ENCODE assay signal across 1 cellular context in the genomic region with DNA sequence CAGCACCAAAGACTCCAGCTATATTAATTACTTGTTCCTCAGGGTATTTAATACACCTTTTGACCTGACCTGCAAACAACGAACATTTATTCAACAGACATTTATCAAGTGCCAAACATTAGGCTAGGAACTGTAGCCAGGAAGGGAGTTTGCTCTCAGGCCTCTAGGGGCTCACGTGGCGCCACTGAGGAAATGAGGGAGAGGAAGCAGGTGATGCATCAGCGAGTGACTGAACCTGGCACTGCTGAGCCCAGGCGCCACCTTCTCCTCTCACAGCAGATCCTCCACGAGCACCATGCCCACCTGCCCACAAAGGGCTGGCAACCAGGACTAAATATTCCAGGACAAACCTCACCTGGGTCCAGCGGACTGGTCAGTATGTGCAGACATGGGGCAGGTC.
TF ChIP-seq lines count a peak whose summit lies in the region.

No MANE protein-coding gene starts in this region.

TF ChIP-seq in SK-N-SH treated with all-trans-retinoic acid at 6 μM for 48 hours, 23 proteins besides CTCF, POLR2A, EP300 and RAD21 (continued from another document):
- TF ChIP-seq, protein P1, sequence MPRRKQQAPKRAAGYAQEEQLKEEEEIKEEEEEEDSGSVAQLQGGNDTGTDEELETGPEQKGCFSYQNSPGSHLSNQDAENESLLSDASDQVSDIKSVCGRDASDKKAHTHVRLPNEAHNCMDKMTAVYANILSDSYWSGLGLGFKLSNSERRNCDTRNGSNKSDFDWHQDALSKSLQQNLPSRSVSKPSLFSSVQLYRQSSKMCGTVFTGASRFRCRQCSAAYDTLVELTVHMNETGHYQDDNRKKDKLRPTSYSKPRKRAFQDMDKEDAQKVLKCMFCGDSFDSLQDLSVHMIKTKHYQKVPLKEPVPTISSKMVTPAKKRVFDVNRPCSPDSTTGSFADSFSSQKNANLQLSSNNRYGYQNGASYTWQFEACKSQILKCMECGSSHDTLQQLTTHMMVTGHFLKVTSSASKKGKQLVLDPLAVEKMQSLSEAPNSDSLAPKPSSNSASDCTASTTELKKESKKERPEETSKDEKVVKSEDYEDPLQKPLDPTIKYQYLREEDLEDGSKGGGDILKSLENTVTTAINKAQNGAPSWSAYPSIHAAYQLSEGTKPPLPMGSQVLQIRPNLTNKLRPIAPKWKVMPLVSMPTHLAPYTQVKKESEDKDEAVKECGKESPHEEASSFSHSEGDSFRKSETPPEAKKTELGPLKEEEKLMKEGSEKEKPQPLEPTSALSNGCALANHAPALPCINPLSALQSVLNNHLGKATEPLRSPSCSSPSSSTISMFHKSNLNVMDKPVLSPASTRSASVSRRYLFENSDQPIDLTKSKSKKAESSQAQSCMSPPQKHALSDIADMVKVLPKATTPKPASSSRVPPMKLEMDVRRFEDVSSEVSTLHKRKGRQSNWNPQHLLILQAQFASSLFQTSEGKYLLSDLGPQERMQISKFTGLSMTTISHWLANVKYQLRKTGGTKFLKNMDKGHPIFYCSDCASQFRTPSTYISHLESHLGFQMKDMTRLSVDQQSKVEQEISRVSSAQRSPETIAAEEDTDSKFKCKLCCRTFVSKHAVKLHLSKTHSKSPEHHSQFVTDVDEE (CRISPR knock-in tag; IDR thresholded peaks at IDR 0.05): no peak
- no peak for TF ChIP-seq TCF4 (CRISPR knock-in tag; IDR thresholded peaks at IDR 0.05; ENCODE audit: borderline replicate concordance)
- no peak for TF ChIP-seq PPARA (CRISPR knock-in tag; IDR thresholded peaks at IDR 0.05; ENCODE audit: borderline replicate concordance)
- TF ChIP-seq, protein P2, sequence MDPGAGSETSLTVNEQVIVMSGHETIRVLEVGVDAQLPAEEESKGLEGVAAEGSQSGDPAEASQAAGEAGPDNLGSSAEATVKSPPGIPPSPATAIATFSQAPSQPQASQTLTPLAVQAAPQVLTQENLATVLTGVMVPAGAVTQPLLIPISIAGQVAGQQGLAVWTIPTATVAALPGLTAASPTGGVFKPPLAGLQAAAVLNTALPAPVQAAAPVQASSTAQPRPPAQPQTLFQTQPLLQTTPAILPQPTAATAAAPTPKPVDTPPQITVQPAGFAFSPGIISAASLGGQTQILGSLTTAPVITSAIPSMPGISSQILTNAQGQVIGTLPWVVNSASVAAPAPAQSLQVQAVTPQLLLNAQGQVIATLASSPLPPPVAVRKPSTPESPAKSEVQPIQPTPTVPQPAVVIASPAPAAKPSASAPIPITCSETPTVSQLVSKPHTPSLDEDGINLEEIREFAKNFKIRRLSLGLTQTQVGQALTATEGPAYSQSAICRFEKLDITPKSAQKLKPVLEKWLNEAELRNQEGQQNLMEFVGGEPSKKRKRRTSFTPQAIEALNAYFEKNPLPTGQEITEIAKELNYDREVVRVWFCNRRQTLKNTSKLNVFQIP (CRISPR knock-in tag; IDR thresholded peaks at IDR 0.05; ENCODE audit: borderline replicate concordance, low read depth): no peak
- no peak for TF ChIP-seq ZNF8 (CRISPR knock-in tag; IDR thresholded peaks at IDR 0.05)
- no peak for TF ChIP-seq OSR1 (CRISPR knock-in tag; IDR thresholded peaks at IDR 0.05)
